Comparison of ENCODE assay signal across 8 cellular contexts in the genomic region with DNA sequence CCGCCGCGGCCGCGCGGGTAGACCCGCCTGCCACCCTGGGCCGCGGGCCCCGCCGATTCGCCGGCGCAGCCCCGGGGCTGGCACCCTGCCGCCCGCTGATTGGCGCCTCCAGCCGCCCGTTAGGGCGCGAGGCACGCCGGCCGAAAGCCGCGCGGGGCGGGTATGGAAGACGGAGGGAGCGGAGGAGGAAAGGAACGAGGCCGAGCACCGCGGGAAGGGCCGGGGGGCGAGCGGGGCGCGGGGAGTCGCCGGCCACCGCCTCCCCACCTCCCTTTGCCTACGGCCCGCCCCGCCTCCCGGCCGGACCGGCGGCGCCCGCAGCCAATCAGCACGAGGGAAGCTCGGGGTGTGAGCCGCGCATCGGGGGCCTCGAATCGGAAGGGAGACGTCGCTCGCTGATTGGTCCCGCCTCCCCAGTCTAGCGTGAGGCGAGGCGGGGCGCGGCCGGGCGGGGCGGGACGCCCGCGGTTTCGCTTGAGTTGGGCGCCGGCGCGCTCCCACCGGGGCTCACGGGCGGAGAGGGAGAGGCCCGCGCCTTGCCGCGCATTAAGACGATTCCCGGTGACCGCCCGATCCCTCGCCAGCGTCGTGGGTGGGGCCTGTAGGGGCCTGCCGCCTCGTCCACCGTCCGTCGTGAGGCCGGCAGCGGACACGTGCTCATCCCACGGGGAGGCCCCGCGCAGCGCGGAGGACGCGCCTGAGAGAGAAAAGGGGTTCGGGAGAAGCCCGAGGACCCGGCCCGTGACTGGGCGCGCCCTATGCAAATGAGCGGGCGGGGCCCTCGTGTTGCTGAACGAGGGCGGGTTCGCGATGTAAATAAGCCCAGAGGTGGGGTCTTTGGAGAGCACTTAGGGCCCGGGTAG. TPM values are rescaled to one million over a fixed set of nuclear protein-coding genes. Genes with fewer than 3 reads are reported as not detected.
DNase-seq lines count a peak whose midpoint lies in the region; ATAC-seq and TF ChIP-seq lines count a peak whose summit lies in the region.

No MANE protein-coding gene starts in this region.

- H3K27ac Mint-ChIP-seq in IgD-negative memory B cell = peak overlapping the region; percentile 90 to 98 (median 92)

- H3K27me3 ChIP-seq in mucosa of stomach (ENCODE audit: control insufficient read depth, insufficient read depth, low read length) = no peaks in the 10 kb centered on the region

- no peaks in the 10 kb centered on the region for H3K9me3 ChIP-seq in mucosa of stomach (ENCODE audit: control insufficient read depth, low read length)

- ATAC-seq in GM21576 (IDR thresholded peaks at IDR 0.05; ENCODE audit: unreplicated experiment) = peak; percentile 85

- no peaks in the 10 kb centered on the region for H3K36me3 Mint-ChIP-seq in IgD-negative memory B cell

- peak; percentile 79 for DNase-seq in DMS114 treated with DMSO at 0.1 percent for 48 hours (lab: John Stamatoyannopoulos, UW; ENCODE audit: unreplicated experiment)
- peak; percentile 97 for DNase-seq in OCI-M1 (lab: John Stamatoyannopoulos, UW)
- DNase-seq in activated T-cell treated with anti-CD3 and anti-CD28 coated beads, Interleukin-2, amount 50 U/mL, for 1 hour = peak; percentile 93
- peak; percentile 99 for DNase-seq in erythroblast (lab: John Stamatoyannopoulos, UW)
- DNase-seq in stimulated activated CD8-positive, alpha-beta memory T cell treated with anti-CD3 and anti-CD28 coated beads, Interleukin-4, amount 100 ng/mL, for 48 hours = peak; percentile 95

- H3K4me3 Mint-ChIP-seq in IgD-negative memory B cell = peak overlapping the region; percentile 85 to 98 (median 90)

- peaks cover 28 to 42% (median 36%) of the 10 kb centered on the region in 3 donors for H3K4me1 Mint-ChIP-seq in IgD-negative memory B cell

- peaks cover 31% of the 10 kb centered on the region for H3K4me1 ChIP-seq in mucosa of stomach (ENCODE audit: control insufficient read depth, insufficient read depth, low read length)

- H3K36me3 ChIP-seq in mucosa of stomach (ENCODE audit: control insufficient read depth, insufficient read depth, low read length) = no peaks in the 10 kb centered on the region

- H3K4me3 ChIP-seq in mucosa of stomach (ENCODE audit: low read length) = no peak overlapping the region

- peak; percentile 81 for TF ChIP-seq POLR2A in erythroblast (IDR thresholded peaks at IDR 0.05; ENCODE audit: low read length)

- peak overlapping the region; percentile 66 for H3K9ac ChIP-seq in mucosa of stomach (ENCODE audit: low read length)

- H3K27me3 Mint-ChIP-seq in IgD-negative memory B cell = no peaks in the 10 kb centered on the region

- H3K9me3 Mint-ChIP-seq in IgD-negative memory B cell = no peaks in the 10 kb centered on the region

RNA-seq across cellular contexts. Expression of a gene that starts 0.6 kb away (rescaled TPM):
- polyA plus RNA-seq in IgD-negative memory B cell = 57.9 TPM
